Comparison of ENCODE assay signal across 8 cellular contexts in the genomic region with DNA sequence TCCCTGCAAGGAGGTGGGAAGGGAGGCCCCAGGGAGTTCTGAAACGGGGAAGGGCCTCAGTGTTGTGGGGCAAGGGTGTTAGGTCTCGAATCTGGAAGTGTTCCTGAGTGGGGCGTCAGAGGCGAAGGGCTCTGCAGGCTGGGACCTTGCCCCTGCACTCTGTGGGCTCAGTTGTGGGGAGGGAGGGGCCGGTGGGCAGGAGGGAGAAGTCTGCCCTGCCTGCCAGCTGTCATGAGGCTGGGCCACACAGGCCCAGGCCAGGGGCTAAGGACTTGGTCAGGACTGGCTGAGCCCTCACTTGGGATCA. TPM values are rescaled to one million over a fixed set of nuclear protein-coding genes. Genes with fewer than 3 reads are reported as not detected.
A peak's percentile ranks its signal among the peaks of the same experiment; 100 is the strongest.
DNase-seq lines count a peak whose midpoint lies in the region; ATAC-seq, FAIRE-seq and TF ChIP-seq lines count a peak whose summit lies in the region.

A gene (plus strand): TSS at position 59 of the 307 bp plus-strand sequence. CDS start 689 bp downstream, outside the sequence.

- H3K27ac ChIP-seq in Panc1 (ENCODE audit: low read length) = peak within 1 kb of the TSS; percentile 92
- peak within 1 kb of the TSS in 3 of 4 donors; percentile 53 to 67 (median 60) for H3K27ac ChIP-seq in gastroesophageal sphincter

- ATAC-seq in Panc1 (no peak), gastroesophageal sphincter (no peak), HG02642 (IDR thresholded peaks at IDR 0.05; ENCODE audit: poor library complexity, unreplicated experiment) (no peak)

- peak; percentile 47 for FAIRE-seq in GM12891 (lab: Jason Lieb, UNC)
- no peak for FAIRE-seq in D721Med (lab: Jason Lieb, UNC)

- in situ Hi-C loops in Panc1 (cut with HindIII; ENCODE audit: low pct_unique_long_range_greater_than_20kb, low sequenced_read_pairs) = no loop called here

- TF ChIP-seq POLR2A in GM12891 (IDR thresholded peaks at IDR 0.05; ENCODE audit: low read depth, low read length) = no peak
- no peak for TF ChIP-seq POLR2A in gastroesophageal sphincter (IDR thresholded peaks at IDR 0.05)

- H3K9me3 ChIP-seq in Panc1 (ENCODE audit: control insufficient read depth, insufficient read depth, low read depth, low read length) (no peaks in the 10 kb centered on the region), gastroesophageal sphincter (no peaks in the 10 kb centered on the region)

- H3K4me3 ChIP-seq in Panc1 (ENCODE audit: low read depth in 2 of 2, low read length in 2 of 2) = peak within 1 kb of the TSS; percentile 78 to 82
- H3K4me3 ChIP-seq in gastroesophageal sphincter = peak within 1 kb of the TSS in 1 of 2 donors; percentile 47

- no peak for TF ChIP-seq CTCF in Panc1 (IDR thresholded peaks at IDR 0.05)
- TF ChIP-seq CTCF in gastroesophageal sphincter (IDR thresholded peaks at IDR 0.05) = no peak
- no peak for TF ChIP-seq CTCF in D721Med (IDR thresholded peaks at IDR 0.05; ENCODE audit: insufficient read depth, missing control alignments)

- POLR2A ChIA-PET in Panc1 (lab: Charles Lee) = interaction anchor here (0.8 to 1.9 kb wide), 3 partner anchors 8 to 16 kb away, joined by 3 to 11 read pairs (median 5); a partner anchor contains a TSS

- 0 out of 2 replicates have a peak, but pooled peaks cover 2% of the 10 kb centered on the region for H3K36me3 ChIP-seq in Panc1 (ENCODE audit: control insufficient read depth, insufficient read depth, low read length)
- H3K36me3 ChIP-seq in gastroesophageal sphincter = peaks cover 0 to 34% of the 10 kb centered on the region in 2 donors

- CTCF ChIA-PET in Panc1 (lab: Charles Lee) = interaction anchor here (1.2 kb wide), 1 partner anchor 17 kb away, joined by 6 read pairs; no protein-coding TSS in a partner anchor

- TF ChIP-seq EP300 in gastroesophageal sphincter (IDR thresholded peaks at IDR 0.05) = no peak

- intact Hi-C loops in Panc1 (cut with micrococcal nuclease; ENCODE audit: unreplicated experiment) (no loop called here), posterior vena cava (cut with DNase I) (no loop called here)

- peaks cover 57% of the 10 kb centered on the region for H3K4me1 ChIP-seq in Panc1 (ENCODE audit: control insufficient read depth, insufficient read depth, low read length)
- H3K4me1 ChIP-seq in gastroesophageal sphincter = peaks cover 0 to 73% (median 39%) of the 10 kb centered on the region in 3 donors

- DNase-seq in GM12891 (ENCODE audit: insufficient read length, low spot score) (no peak), Panc1 (ENCODE audit: low read depth, low spot score) (no peak), posterior vena cava (ENCODE audit: low spot score) (peak; percentile 82), GM03348 (ENCODE audit: low spot score) (no peak), D721Med (ENCODE audit: insufficient read length, low spot score) (no peak)
- DNase-seq in stimulated activated CD4-positive, alpha-beta T cell treated with anti-CD3 and anti-CD28 coated beads, Interleukin-15, amount 100 ng/mL, for 24 hours = no peak

- H3K27me3 ChIP-seq in Panc1 (ENCODE audit: control insufficient read depth, insufficient read depth, low read length) (no peaks in the 10 kb centered on the region), gastroesophageal sphincter (peaks cover 88% of the 10 kb centered on the region)

- WGBS in gastroesophageal sphincter (ENCODE audit: low coverage in 1 of 2), 2 donors = 13% methylated on average over 1 of the region's 5 CpGs; no CpG with 5 or more reads in 1 of the 2 donors

- BruUV-seq in Panc1 (replicated peaks; lab: Mats Ljungman, UMichigan) = no TSS peak

TF ChIP-seq in GM12891, 5 proteins besides CTCF, POLR2A, EP300 and RAD21:
- TF ChIP-seq PAX5 (IDR thresholded peaks at IDR 0.05; ENCODE audit: insufficient read depth, low read length, severe bottlenecking) = no peak
- TF ChIP-seq POU2F2 (IDR thresholded peaks at IDR 0.05; ENCODE audit: low read depth, low read length) = no peak
- TF ChIP-seq TAF1 (IDR thresholded peaks at IDR 0.05; ENCODE audit: low read depth, low read length) = no peak
- no peak for TF ChIP-seq SPI1 (IDR thresholded peaks at IDR 0.05; ENCODE audit: low read depth, low read length)
- no peak for TF ChIP-seq POLR2AphosphoS5 (IDR thresholded peaks at IDR 0.05; ENCODE audit: low read depth, low read length)

RNA-seq across cellular contexts. Expression of the gene that starts here (rescaled TPM):
- polyA plus RNA-seq in GM12891 (2012; ENCODE audit: low read depth, missing spikeins) = 3.6 TPM
- total RNA-seq in Panc1 (2021; ENCODE audit: unreplicated experiment) (132 TPM), gastroesophageal sphincter (10 to 100 TPM in 1 of 4 donors, 1 to 10 TPM in 3; 4.1 to 10.3 (median 6.4) TPM), posterior vena cava (1 to 10 TPM; 3.5 to 4.3 TPM)
- 167 TPM for polyA plus RNA-seq in Panc1 (2012; ENCODE audit: insufficient read length)

Comparison
In these comparisons a context has a peak if more than half of its experiments do, and no peak if none do; other contexts are left out.
1. RNA of the gene that starts here (total RNA-seq): 132 TPM in Panc1 (single experiment); 4.1 to 10.3 TPM in gastroesophageal sphincter and 3.5 to 4.3 TPM in posterior vena cava; every median in the first group is over 10 times any median in the second.